Comparison of ENCODE assay signal across 17 cellular contexts in the genomic region with DNA sequence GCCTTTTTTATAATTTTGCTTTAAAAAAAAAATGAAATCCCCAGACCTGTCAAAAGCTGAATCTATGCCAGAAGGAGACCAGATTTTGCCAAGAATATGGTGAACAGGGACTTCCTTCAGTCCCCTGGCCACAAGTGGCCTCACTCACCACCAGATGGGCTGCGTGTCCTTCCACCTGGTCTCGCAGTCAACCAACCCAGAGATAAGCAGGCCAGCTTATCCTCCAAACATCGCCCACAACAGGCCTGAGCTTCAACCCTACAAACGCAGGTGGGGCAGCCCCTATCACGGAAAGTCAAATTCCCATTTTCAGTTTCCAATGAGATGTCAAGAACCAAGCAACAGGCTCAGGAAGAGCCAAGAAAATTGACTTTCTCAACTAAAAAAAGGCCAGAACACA. TPM values are rescaled to one million over a fixed set of nuclear protein-coding genes. Genes with fewer than 3 reads are reported as not detected.
A peak's percentile ranks its signal among the peaks of the same experiment; 100 is the strongest.
DNase-seq lines count a peak whose midpoint lies in the region; ATAC-seq, FAIRE-seq and TF ChIP-seq lines count a peak whose summit lies in the region.
"Had no signal": no experiment of that assay in that cellular context is flagged by ENCODE, and none has a peak within 500 bp of the region (broad histone marks: within the 10 kb centered on the region; RNA-seq: fewer than 3 reads in every experiment).

No MANE protein-coding gene starts in this region.

- H3K27ac ChIP-seq in HepG2 (ENCODE audit: extremely low read length, insufficient read depth, low read length) (no peak overlapping the region), right lobe of liver (no peak overlapping the region)
- H3K27ac ChIP-seq: adrenal gland, foreskin keratinocyte, testis had no signal

- peaks cover 4% of the 10 kb centered on the region for H3K36me3 Mint-ChIP-seq in T-helper 17 cell (ENCODE audit: low read depth)
- peaks cover 9% of the 10 kb centered on the region for H3K36me3 Mint-ChIP-seq in glutamatergic neuron (ENCODE audit: unreplicated experiment)
- peaks cover 2% of the 10 kb centered on the region for H3K36me3 Mint-ChIP-seq in chondrocyte (ENCODE audit: low read depth)

- H3K9me3 ChIP-seq in HepG2 (ENCODE audit: low read length), result no peaks in the 10 kb centered on the region
- H3K9me3 ChIP-seq in right lobe of liver, result no peaks in the 10 kb centered on the region
- H3K9me3 ChIP-seq in T-helper 17 cell (ENCODE audit: control insufficient read depth, low read length, poor library complexity, severe bottlenecking), result no peaks in the 10 kb centered on the region
- H3K9me3 ChIP-seq: adrenal gland, testis had no signal

- H3K4me1 Mint-ChIP-seq in T-helper 17 cell (peaks cover 66% of the 10 kb centered on the region), glutamatergic neuron (ENCODE audit: low read depth, unreplicated experiment) (peaks cover 68% of the 10 kb centered on the region), chondrocyte (ENCODE audit: low read depth) (peaks cover 77% of the 10 kb centered on the region)

- H3K36me3 ChIP-seq in HepG2 (replicated peaks in 1 of 2; ENCODE audit: control insufficient read depth in 1 of 2, insufficient read depth in 2 of 2, low read length in 2 of 2) (peaks cover 5 to 22% of the 10 kb centered on the region in 2 experiments; a peak in 4 of 5 replicates), right lobe of liver (peaks cover 0 to 2% (median 0%) of the 10 kb centered on the region in 4 donors)
- H3K36me3 ChIP-seq: adrenal gland had no signal

- peaks cover 92% of the 10 kb centered on the region for H3K79me2 ChIP-seq in HepG2 (ENCODE audit: insufficient read depth, low read length)

- intact Hi-C loops in HepG2 (cut with micrococcal nuclease; ENCODE audit: unreplicated experiment) (no loop called here), right lobe of liver (cut with DNase I) (no loop called here)

- H3K4me2 ChIP-seq in HepG2 (ENCODE audit: low read depth, low read length), result no peak overlapping the region

- TF ChIP-seq CTCF in HepG2 (CRISPR knock-in tag; IDR thresholded peaks at IDR 0.05) (0 out of 2 replicates have a peak, but pooled peaks have one; percentile 23), right lobe of liver (IDR thresholded peaks at IDR 0.05) (no peak), glutamatergic neuron (IDR thresholded peaks at IDR 0.05; ENCODE audit: partially characterized antibody, unreplicated experiment) (no peak), chondrocyte (IDR thresholded peaks at IDR 0.05) (no peak)

- BruUV-seq in HepG2 (replicated peaks; lab: Mats Ljungman, UMichigan), result no TSS peak

- H3K4me3 ChIP-seq in HepG2 (replicated peaks in 1 of 3; ENCODE audit: insufficient read depth in 1 of 3, low read depth in 2 of 3, low read length in 3 of 3) (no peak overlapping the region), right lobe of liver (no peak overlapping the region)
- H3K4me3 ChIP-seq: adrenal gland, testis had no signal

- in situ Hi-C loops in HepG2 (cut with HindIII; ENCODE audit: extremely low pct_ligation_motif_present, low pct_unique_long_range_greater_than_20kb), result no loop called here

- CTCF ChIA-PET in HepG2 (lab: Yijun Ruan, JAX; ENCODE audit: low intra/inter-chr PET ratio, low total read pairs), result no interaction called here

- H3K4me3 Mint-ChIP-seq in T-helper 17 cell, result no peak overlapping the region
- peak overlapping the region; percentile 47 for H3K4me3 Mint-ChIP-seq in glutamatergic neuron (ENCODE audit: unreplicated experiment)
- H3K4me3 Mint-ChIP-seq in chondrocyte (ENCODE audit: unreplicated experiment), result no peak overlapping the region
- H3K4me3 Mint-ChIP-seq: activated CD4-positive, alpha-beta T cell treated with anti-CD3 and anti-CD28 coated beads, Interleukin-2, amount 10 ng/mL, durations not matched to agents 7 days and 5 days; activated T-cell treated with anti-CD3 and anti-CD28 coated beads, Interleukin-2, amount 50 U/mL, for 4 hours had no signal

- whole genome bisulfite sequencing in HepG2 (ENCODE audit: low lambda C conversion rate), result 89% methylated on average over 5 of the region's 5 CpGs
- WGBS in right lobe of liver (ENCODE audit: insufficient coverage, low coverage, low lambda C conversion rate, missing lambda C conversion rate), result 100% methylated on average over 1 of the region's 5 CpGs

- no peak for TF ChIP-seq RAD21 in HepG2 (CRISPR knock-in tag; IDR thresholded peaks at IDR 0.05)

- POLR2A ChIA-PET in HepG2 (lab: Yijun Ruan, JAX), result no interaction called here

- TF ChIP-seq EP300 in HepG2 (IDR thresholded peaks at IDR 0.05; ENCODE audit: low read depth in 2 of 2, low read length in 2 of 2), result no peak
- TF ChIP-seq EP300 in HepG2 (CRISPR knock-in tag; IDR thresholded peaks at IDR 0.05; ENCODE audit: borderline replicate concordance), result no peak

- H3K27me3 ChIP-seq in HepG2 (ENCODE audit: control insufficient read depth in 1 of 2, insufficient read depth in 2 of 2, low read length in 2 of 2) (no peaks in the 10 kb centered on the region), right lobe of liver (no peaks in the 10 kb centered on the region)
- H3K27me3 ChIP-seq: adrenal gland, foreskin keratinocyte, testis had no signal

- H3K27me3 Mint-ChIP-seq in T-helper 17 cell (no peaks in the 10 kb centered on the region), glutamatergic neuron (ENCODE audit: unreplicated experiment) (peaks cover 17% of the 10 kb centered on the region), chondrocyte (ENCODE audit: low read depth) (no peaks in the 10 kb centered on the region)
- H3K27me3 Mint-ChIP-seq: activated CD4-positive, alpha-beta T cell treated with anti-CD3 and anti-CD28 coated beads, Interleukin-2, amount 10 ng/mL, durations not matched to agents 7 days and 5 days had no signal

- no peak for DNase-seq in HepG2 (ENCODE audit: low spot score)
- DNase-seq in right lobe of liver, result no peak
- DNase-seq in T-helper 17 cell, result no peak
- no peak for DNase-seq in glutamatergic neuron
- no peak for DNase-seq in chondrocyte (ENCODE audit: low spot score)
- DNase-seq in DMS 273 treated with DMSO at 0.1 percent for 48 hours (lab: John Stamatoyannopoulos, UW), result no peak
- DNase-seq: activated CD4-positive, alpha-beta T cell treated with anti-CD3 and anti-CD28 coated beads, Interleukin-2, amount 10 ng/mL, durations not matched to agents 7 days and 5 days; activated T-cell treated with anti-CD3 and anti-CD28 coated beads, Interleukin-2, amount 50 U/mL, for 4 hours; adrenal gland; foreskin keratinocyte; Karpas-422; midbrain; NCI-H1048; retina; testis had no signal

- ATAC-seq in HepG2 (no peak), right lobe of liver (no peak), T-helper 17 cell (no peak), HG02852 (IDR thresholded peaks at IDR 0.05; ENCODE audit: unreplicated experiment) (no peak)
- ATAC-seq: activated T-cell treated with anti-CD3 and anti-CD28 coated beads, Interleukin-2, amount 50 U/mL, for 4 hours; foreskin keratinocyte; Right ventricle myocardium inferior had no signal

- no peak overlapping the region for H2AFZ ChIP-seq in HepG2 (ENCODE audit: low read length)

- no peak overlapping the region for H3K9ac ChIP-seq in HepG2 (ENCODE audit: insufficient read depth, low read depth, low read length)

- H3K4me1 ChIP-seq in HepG2 (ENCODE audit: insufficient read depth, low read length) (peaks cover 84% of the 10 kb centered on the region), right lobe of liver (peaks cover 0 to 27% (median 12%) of the 10 kb centered on the region in 4 donors)

- H4K20me1 ChIP-seq in HepG2 (ENCODE audit: insufficient read depth, low read length), result peaks cover 75% of the 10 kb centered on the region

- FAIRE-seq in HepG2 (lab: Jason Lieb, UNC), result no peak

- H3K27ac Mint-ChIP-seq in T-helper 17 cell (peak overlapping the region; percentile 96), glutamatergic neuron (ENCODE audit: unreplicated experiment) (peak overlapping the region; percentile 53), chondrocyte (ENCODE audit: unreplicated experiment) (no peak overlapping the region)
- H3K27ac Mint-ChIP-seq: activated CD4-positive, alpha-beta T cell treated with anti-CD3 and anti-CD28 coated beads, Interleukin-2, amount 10 ng/mL, durations not matched to agents 7 days and 5 days had no signal

- peaks cover 16% of the 10 kb centered on the region for H3K9me3 Mint-ChIP-seq in glutamatergic neuron (ENCODE audit: unreplicated experiment)
- peaks cover 7% of the 10 kb centered on the region for H3K9me3 Mint-ChIP-seq in chondrocyte (ENCODE audit: low read depth)
- H3K9me3 Mint-ChIP-seq: activated CD4-positive, alpha-beta T cell treated with anti-CD3 and anti-CD28 coated beads, Interleukin-2, amount 10 ng/mL, durations not matched to agents 7 days and 5 days; activated T-cell treated with anti-CD3 and anti-CD28 coated beads, Interleukin-2, amount 50 U/mL, for 4 hours had no signal

- TF ChIP-seq POLR2A in HepG2 (IDR thresholded peaks at IDR 0.05; ENCODE audit: insufficient read depth in 1 of 2, low read depth in 2 of 2, low read length in 2 of 2) (no peak), right lobe of liver (IDR thresholded peaks at IDR 0.05) (no peak)

RNA-seq across cellular contexts. Expression of a gene that starts 30.5 kb away (rescaled TPM):
- total RNA-seq in HepG2 (2016; rRNA removed; fragmentation: Illumina TruSeq; extraction: Trizol), result 73.0 and 78.3 TPM in 2 replicates
- 61.3 and 71.1 TPM in 2 replicates for total RNA-seq in HepG2 (2016; cell fraction: cytosol; rRNA removed; fragmentation: Illumina TruSeq; extraction: Trizol; ENCODE audit: low read depth)
- 63.6 and 74.1 TPM in 2 replicates for total RNA-seq in HepG2 (2016; cell fraction: insoluble cytoplasmic fraction; rRNA removed; fragmentation: Illumina TruSeq; extraction: Trizol)
- total RNA-seq in HepG2 (2016; cell fraction: membrane; rRNA removed; fragmentation: Illumina TruSeq; extraction: Trizol), result 126 and 128 TPM in 2 replicates
- total RNA-seq in HepG2 (2016; cell fraction: nucleus; rRNA removed; fragmentation: Illumina TruSeq; extraction: Trizol), result 40.9 and 49.2 TPM in 2 replicates
- 43.3 and 51.3 TPM in 2 replicates for polyA plus RNA-seq in HepG2 (2011; rRNA removed)
- 44.0 and 59.6 TPM in 2 replicates for polyA plus RNA-seq in HepG2 (2011; cell fraction: cytosol; rRNA removed)
- polyA plus RNA-seq in HepG2 (2011; cell fraction: nucleus; rRNA removed), result 38.4 and 41.3 TPM in 2 replicates
- 102 and 104 TPM in 2 replicates for polyA plus RNA-seq in HepG2 (2012)
- polyA plus RNA-seq in HepG2 (2016; cell fraction: cytosol; fragmentation: Illumina TruSeq; extraction: Trizol; ENCODE audit: low read depth), result 66.6 and 74.8 TPM in 2 replicates
- polyA plus RNA-seq in HepG2 (2016; cell fraction: insoluble cytoplasmic fraction; fragmentation: Illumina TruSeq; extraction: Trizol; ENCODE audit: low read depth), result 104 and 126 TPM in 2 replicates
- polyA plus RNA-seq in HepG2 (2016; cell fraction: membrane; fragmentation: Illumina TruSeq; extraction: Trizol; ENCODE audit: low read depth), result 140 and 148 TPM in 2 replicates
- polyA plus RNA-seq in HepG2 (2016; cell fraction: nucleus; fragmentation: Illumina TruSeq; extraction: Trizol; ENCODE audit: insufficient read depth, low read depth), result 70.2 and 70.8 TPM in 2 replicates
- 20.7 and 22.8 TPM in 2 replicates for polyA minus RNA-seq in HepG2 (2011; rRNA and poly(A)+ RNA removed; ENCODE audit: low replicate concordance)
- 32.6 and 40.5 TPM in 2 replicates for polyA minus RNA-seq in HepG2 (2011; cell fraction: cytosol; rRNA and poly(A)+ RNA removed)
- polyA minus RNA-seq in HepG2 (2011; cell fraction: nucleus; rRNA and poly(A)+ RNA removed), result 44.5 and 46.1 TPM in 2 replicates
- 10 to 100 TPM; 14.8 to 40.8 (median 28.6) TPM for total RNA-seq in right lobe of liver
- 100 to 1,000 TPM; 134 to 163 TPM for total RNA-seq in T-helper 17 cell
- total RNA-seq in glutamatergic neuron (ENCODE audit: unreplicated experiment), result 188 TPM
- 98.2 to 105 TPM (median 100 TPM) in 3 replicates for total RNA-seq in chondrocyte
